7 cellular contexts compared by ENCODE assay signal in genomic region chr2:199414465-199414864, GRCh38. TPM values are rescaled to one million over a fixed set of nuclear protein-coding genes. Genes with fewer than 3 reads are reported as not detected.
"Had no signal": no experiment of that assay in that cellular context is flagged by ENCODE, and none has a peak within 500 bp of the region (broad histone marks: within the 10 kb centered on the region; RNA-seq: fewer than 3 reads in every experiment).

No MANE protein-coding gene starts in this region.

- FAIRE-seq: HepG2 had no signal

- H3K4me1 Mint-ChIP-seq: IgD-negative memory B cell had no signal

- H3K4me3 Mint-ChIP-seq: IgD-negative memory B cell had no signal

- H3K27ac ChIP-seq: GM23248, HL-60 had no signal

- DNase-seq: GM23248, H7, KBM-7 had no signal

- H3K4me3 ChIP-seq: GM23248, HAP-1 had no signal

- H3K9ac ChIP-seq: GM23248 had no signal

- H3K9me3 ChIP-seq: HAP-1 had no signal

- H3K9me3 Mint-ChIP-seq: IgD-negative memory B cell had no signal

- H2AFZ ChIP-seq: GM23248 had no signal

- H3K27ac Mint-ChIP-seq: IgD-negative memory B cell had no signal

- ATAC-seq: HepG2 had no signal

- H3K4me1 ChIP-seq: HAP-1 had no signal

- H3K36me3 Mint-ChIP-seq: IgD-negative memory B cell had no signal

RNA-seq across cellular contexts. Expression of gene SATB2, which starts 43.3 kb away (rescaled TPM):
- polyA plus RNA-seq: IgD-negative memory B cell had no signal
